13 cellular contexts compared by ENCODE assay signal in genomic region chr7:51289608-51290370, GRCh38. TPM values are rescaled to one million over a fixed set of nuclear protein-coding genes. Genes with fewer than 3 reads are reported as not detected.
DNase-seq lines count a peak whose midpoint lies in the region; ATAC-seq and TF ChIP-seq lines count a peak whose summit lies in the region.
"Had no signal": no experiment of that assay in that cellular context is flagged by ENCODE, and none has a peak within 500 bp of the region (broad histone marks: within the 10 kb centered on the region; RNA-seq: fewer than 3 reads in every experiment).

No MANE protein-coding gene starts in this region.

- DNase-seq in NCI-H2081 (lab: John Stamatoyannopoulos, UW) (peak; percentile 18 to 62), NCI-H2081 treated with DMSO at 0.1 percent for 48 hours (lab: John Stamatoyannopoulos, UW) (no peak), caudate nucleus (lab: John Stamatoyannopoulos, UW) (peak in 1 of 61 donors; percentile 70), left lobe of liver (ENCODE audit: low spot score) (no peak), suprapubic skin (ENCODE audit: low spot score in 2 of 2) (no peak)
- no peak for DNase-seq in activated naive CD4-positive, alpha-beta T cell treated with Interleukin-2 at 50 U/mL for 16 hours
- no peak for DNase-seq in activated T-helper 2 cell treated with anti-CD3 and anti-CD28 coated beads, Interferon-gamma antibody, Interleukin-2, Interleukin-4, amounts not matched to agents 10 μg/mL and 5 μg/mL and 100 μg/mL, durations not matched to agents 14 hours and 24 hours and 36 hours (ENCODE audit: low spot score)
- DNase-seq: activated T-cell treated with anti-CD3 and anti-CD28 coated beads, Interleukin-2, amount 50 U/mL, for 24 hours; effector memory CD8-positive, alpha-beta T cell; SW 1271; thyroid gland had no signal

- no peak overlapping the region for H3K27ac Mint-ChIP-seq in activated T-helper 2 cell treated with anti-CD3 and anti-CD28 coated beads, Interferon-gamma antibody, Interleukin-2, Interleukin-4, amounts not matched to agents 10 μg/mL and 5 μg/mL and 100 μg/mL, durations not matched to agents 14 hours and 24 hours and 36 hours
- H3K27ac Mint-ChIP-seq: activated T-cell treated with anti-CD3 and anti-CD28 coated beads, Interleukin-2, amount 50 U/mL, for 24 hours; effector memory CD8-positive, alpha-beta T cell; IgD-negative memory B cell had no signal

- no peaks in the 10 kb centered on the region for H3K27me3 ChIP-seq in suprapubic skin
- H3K27me3 ChIP-seq: thyroid gland had no signal

- no peaks in the 10 kb centered on the region for H3K9me3 ChIP-seq in suprapubic skin
- H3K9me3 ChIP-seq: thyroid gland had no signal

- WGBS in suprapubic skin: 49% methylated on average over 5 of the region's 5 CpGs

- H3K4me3 Mint-ChIP-seq in activated T-helper 2 cell treated with anti-CD3 and anti-CD28 coated beads, Interferon-gamma antibody, Interleukin-2, Interleukin-4, amounts not matched to agents 10 μg/mL and 5 μg/mL and 100 μg/mL, durations not matched to agents 14 hours and 24 hours and 36 hours (ENCODE audit: low read depth): no peak overlapping the region
- H3K4me3 Mint-ChIP-seq: activated T-cell treated with anti-CD3 and anti-CD28 coated beads, Interleukin-2, amount 50 U/mL, for 24 hours; effector memory CD8-positive, alpha-beta T cell; IgD-negative memory B cell had no signal

- H3K9me3 Mint-ChIP-seq in activated T-helper 2 cell treated with anti-CD3 and anti-CD28 coated beads, Interferon-gamma antibody, Interleukin-2, Interleukin-4, amounts not matched to agents 10 μg/mL and 5 μg/mL and 100 μg/mL, durations not matched to agents 14 hours and 24 hours and 36 hours: no peaks in the 10 kb centered on the region
- H3K9me3 Mint-ChIP-seq: activated T-cell treated with anti-CD3 and anti-CD28 coated beads, Interleukin-2, amount 50 U/mL, for 24 hours had no signal

- no peaks in the 10 kb centered on the region for H3K4me1 Mint-ChIP-seq in activated T-helper 2 cell treated with anti-CD3 and anti-CD28 coated beads, Interferon-gamma antibody, Interleukin-2, Interleukin-4, amounts not matched to agents 10 μg/mL and 5 μg/mL and 100 μg/mL, durations not matched to agents 14 hours and 24 hours and 36 hours (ENCODE audit: low read depth)
- H3K4me1 Mint-ChIP-seq: IgD-negative memory B cell had no signal

- H3K36me3 Mint-ChIP-seq in activated T-helper 2 cell treated with anti-CD3 and anti-CD28 coated beads, Interferon-gamma antibody, Interleukin-2, Interleukin-4, amounts not matched to agents 10 μg/mL and 5 μg/mL and 100 μg/mL, durations not matched to agents 14 hours and 24 hours and 36 hours (ENCODE audit: low read depth): no peaks in the 10 kb centered on the region
- H3K36me3 Mint-ChIP-seq: IgD-negative memory B cell had no signal

- no peak for TF ChIP-seq POLR2A in suprapubic skin (IDR thresholded peaks at IDR 0.05)

- no peaks in the 10 kb centered on the region for H3K27me3 Mint-ChIP-seq in activated T-helper 2 cell treated with anti-CD3 and anti-CD28 coated beads, Interferon-gamma antibody, Interleukin-2, Interleukin-4, amounts not matched to agents 10 μg/mL and 5 μg/mL and 100 μg/mL, durations not matched to agents 14 hours and 24 hours and 36 hours (ENCODE audit: low read depth)
- H3K27me3 Mint-ChIP-seq: IgD-negative memory B cell had no signal

- intact Hi-C loops in activated T-helper 2 cell treated with anti-CD3 and anti-CD28 coated beads, Interferon-gamma antibody, Interleukin-2, Interleukin-4, amounts not matched to agents 10 μg/mL and 5 μg/mL and 100 μg/mL, durations not matched to agents 14 hours and 24 hours and 36 hours (cut with micrococcal nuclease): no loop called here

- TF ChIP-seq EP300 in suprapubic skin (IDR thresholded peaks at IDR 0.05): no peak

- peak overlapping the region; percentile 74 for H3K27ac ChIP-seq in caudate nucleus (ENCODE audit: low read depth, low read length)
- peak overlapping the region; percentile 64 for H3K27ac ChIP-seq in suprapubic skin
- H3K27ac ChIP-seq: thyroid gland had no signal

- H3K36me3 ChIP-seq in suprapubic skin: no peaks in the 10 kb centered on the region
- H3K36me3 ChIP-seq: thyroid gland had no signal

- no peak overlapping the region for H3K4me3 ChIP-seq in suprapubic skin
- H3K4me3 ChIP-seq: thyroid gland had no signal

- TF ChIP-seq CTCF in suprapubic skin (IDR thresholded peaks at IDR 0.05): no peak

- peaks cover 20% of the 10 kb centered on the region for H3K4me1 ChIP-seq in suprapubic skin

- ATAC-seq in left lobe of liver: peak; percentile 17
- no peak for ATAC-seq in HG02885 (IDR thresholded peaks at IDR 0.05; ENCODE audit: poor library complexity, unreplicated experiment)
- ATAC-seq: effector memory CD8-positive, alpha-beta T cell had no signal

RNA-seq across cellular contexts. Expression of gene COBL, which starts 26.8 kb away (rescaled TPM):
- total RNA-seq in left lobe of liver (38.3 TPM), suprapubic skin (100 to 1,000 TPM in 1 of 4 donors, 10 to 100 TPM in 3; 50.2 to 156 (median 65.1) TPM)
- not detected in 2 replicates for total RNA-seq in activated T-helper 2 cell treated with anti-CD3 and anti-CD28 coated beads, Interferon-gamma antibody, Interleukin-2, Interleukin-4, amounts not matched to agents 10 μg/mL and 5 μg/mL and 100 μg/mL, durations not matched to agents 14 hours and 24 hours and 36 hours

Comparison
In these comparisons a context has a peak if more than half of its experiments do, and no peak if none do; other contexts are left out.
1. DNase-seq: peak in NCI-H2081 (2 of 2); none in NCI-H2081 treated with DMSO at 0.1 percent for 48 hours (single experiment), left lobe of liver (single experiment), suprapubic skin (0 of 2), activated naive CD4-positive, alpha-beta T cell treated with Interleukin-2 at 50 U/mL for 16 hours (single experiment) and activated T-helper 2 cell treated with anti-CD3 and anti-CD28 coated beads, Interferon-gamma antibody, Interleukin-2, Interleukin-4, amounts not matched to agents 10 μg/mL and 5 μg/mL and 100 μg/mL, durations not matched to agents 14 hours and 24 hours and 36 hours (single experiment).
2. RNA of gene COBL, which starts 26.8 kb away (total RNA-seq): 50.2 to 156 TPM in suprapubic skin and 38.3 TPM in left lobe of liver (single experiment); not detected in activated T-helper 2 cell treated with anti-CD3 and anti-CD28 coated beads, Interferon-gamma antibody, Interleukin-2, Interleukin-4, amounts not matched to agents 10 μg/mL and 5 μg/mL and 100 μg/mL, durations not matched to agents 14 hours and 24 hours and 36 hours; every median in the first group is over 10 times any median in the second.